Comparison of ENCODE assay signal across 7 cellular contexts in genomic region chr7:141014523-141015395, GRCh38. TPM values are rescaled to one million over a fixed set of nuclear protein-coding genes. Genes with fewer than 3 reads are reported as not detected.
A peak's percentile ranks its signal among the peaks of the same experiment; 100 is the strongest.
DNase-seq lines count a peak whose midpoint lies in the region; ATAC-seq and TF ChIP-seq lines count a peak whose summit lies in the region.

TSS of gene MRPS33 (minus strand) at chr7:141014952. CDS start at chr7:141010633, 4,319 bp downstream.

- no peaks in the 10 kb centered on the region for H3K9me2 ChIP-seq in hepatocyte (replicated peaks; ENCODE audit: insufficient read depth)

- H3K4me2 ChIP-seq in hepatocyte: peak within 1 kb of the TSS; percentile 88

- peak within 1 kb of the TSS; percentile 63 for H3K4me3 ChIP-seq in astrocyte of the cerebellum (ENCODE audit: low read depth, low read length)
- H3K4me3 ChIP-seq in hepatocyte: peak within 1 kb of the TSS; percentile 70

- peak; percentile 95 for ATAC-seq in GM18508 (IDR thresholded peaks at IDR 0.05; ENCODE audit: insufficient read depth, unreplicated experiment)
- ATAC-seq in HG03025 (IDR thresholded peaks at IDR 0.05; ENCODE audit: low FRiP score, unreplicated experiment): peak; percentile 99

- H3K9me3 ChIP-seq in hepatocyte (ENCODE audit: low read depth): no peaks in the 10 kb centered on the region

- under 1% methylated on average over 47 of the region's 47 CpGs for WGBS in hepatocyte (ENCODE audit: low lambda C conversion rate, missing lambda C conversion rate)

- peaks cover 6% of the 10 kb centered on the region for H3K4me1 ChIP-seq in hepatocyte (ENCODE audit: insufficient read depth)

- no peaks in the 10 kb centered on the region for H3K36me3 ChIP-seq in hepatocyte (replicated peaks; ENCODE audit: insufficient read depth, low read depth)

- TF ChIP-seq CTCF in astrocyte of the cerebellum (IDR thresholded peaks at IDR 0.05; ENCODE audit: low read depth, low read length, missing control alignments): peak; percentile 62
- TF ChIP-seq CTCF in hepatocyte (IDR thresholded peaks at IDR 0.05; ENCODE audit: poor library complexity): peak; percentile 73

- H3K27ac ChIP-seq in hepatocyte: peak within 1 kb of the TSS; percentile 86

- peak within 1 kb of the TSS; percentile 97 for H2AFZ ChIP-seq in hepatocyte

- in situ Hi-C loops in astrocyte of the cerebellum (cut with HindIII; ENCODE audit: low sequenced_read_pairs): no loop called here

- H4K20me1 ChIP-seq in hepatocyte (ENCODE audit: insufficient read depth, poor library complexity, severe bottlenecking): no peaks in the 10 kb centered on the region

- H3K27me3 ChIP-seq in hepatocyte: peaks cover 13% of the 10 kb centered on the region

- DNase-seq in NCI-H2029 treated with DMSO at 0.1 percent for 48 hours (lab: John Stamatoyannopoulos, UW) (peak; percentile 96), T-helper 9 cell (peak; percentile 90), astrocyte of the cerebellum (ENCODE audit: low read depth) (peak; percentile 91), hepatocyte (ENCODE audit: low spot score) (peak; percentile 98), renal cortical epithelial cell (ENCODE audit: low read depth) (peak; percentile 88)

- H3K79me2 ChIP-seq in hepatocyte: peaks cover 28% of the 10 kb centered on the region

RNA-seq across cellular contexts. Expression of gene MRPS33, which starts in this region (rescaled TPM):
- total RNA-seq in hepatocyte (33.8 and 37.6 TPM in 2 replicates), renal cortical epithelial cell (44.0 and 51.1 TPM in 2 replicates)
- 71.0 and 82.9 TPM in 2 replicates for polyA plus RNA-seq in hepatocyte

Comparison
In these comparisons a context has a peak if more than half of its experiments do, and no peak if none do; other contexts are left out.
1. Peak in every context shown above with its lines: DNase-seq, ATAC-seq, H3K4me3 ChIP-seq and H3K27ac ChIP-seq.